ENCODE assay signal across 1 cellular context in genomic region chr12:46492471-46493351, GRCh38.
TF ChIP-seq lines count a peak whose summit lies in the region.

No MANE protein-coding gene starts in this region.

TF ChIP-seq in HepG2, 621 proteins besides CTCF, POLR2A, EP300 and RAD21 (continued from another document and continues in another):
- TF ChIP-seq ELK4 (CRISPR knock-in tag; IDR thresholded peaks at IDR 0.05; ENCODE audit: borderline replicate concordance) (no peak), SP140L (CRISPR knock-in tag; IDR thresholded peaks at IDR 0.05; ENCODE audit: borderline replicate concordance) (no peak), ARNT (IDR thresholded peaks at IDR 0.05) (no peak), TBX3 (IDR thresholded peaks at IDR 0.05; ENCODE audit: borderline replicate concordance) (peak; percentile 89), RARG (CRISPR knock-in tag; IDR thresholded peaks at IDR 0.05; ENCODE audit: low read depth) (no peak), RNF2 (conservative IDR thresholded peaks at IDR 0.05; ENCODE audit: low read depth) (no peak), SRY (CRISPR knock-in tag; IDR thresholded peaks at IDR 0.05) (no peak), PAX8 (CRISPR knock-in tag; IDR thresholded peaks at IDR 0.05; ENCODE audit: borderline replicate concordance) (no peak), KDM5B (CRISPR knock-in tag; IDR thresholded peaks at IDR 0.05; ENCODE audit: borderline replicate concordance) (no peak), RFX1 (IDR thresholded peaks at IDR 0.05) (no peak), ZNF180 (CRISPR knock-in tag; IDR thresholded peaks at IDR 0.05; ENCODE audit: borderline replicate concordance, low read depth) (no peak), GABPA (IDR thresholded peaks at IDR 0.05; ENCODE audit: low read depth, low read length) (no peak), GABPA (CRISPR knock-in tag; IDR thresholded peaks at IDR 0.05; ENCODE audit: low read depth) (peak; percentile 65), SAFB2 (CRISPR knock-in tag; IDR thresholded peaks at IDR 0.05; ENCODE audit: borderline replicate concordance, low read depth) (no peak; the same call in 1 of the 2 replicates), ZNF777 (CRISPR knock-in tag; IDR thresholded peaks at IDR 0.05) (no peak), MXI1 (IDR thresholded peaks at IDR 0.05; ENCODE audit: borderline replicate concordance, low read depth, low read length) (no peak), ZNF34 (CRISPR knock-in tag; IDR thresholded peaks at IDR 0.05; ENCODE audit: borderline replicate concordance) (no peak), SYNCRIP (IDR thresholded peaks at IDR 0.05; ENCODE audit: insufficient read depth, low read depth, low read length) (no peak), SETDB1 (CRISPR knock-in tag; IDR thresholded peaks at IDR 0.05; ENCODE audit: borderline replicate concordance) (no peak), ZNF879 (CRISPR knock-in tag; IDR thresholded peaks at IDR 0.05) (no peak), ZFY (CRISPR knock-in tag; IDR thresholded peaks at IDR 0.05) (no peak), SIX4 (CRISPR knock-in tag; IDR thresholded peaks at IDR 0.05) (peak; percentile 83), TEAD3 (CRISPR knock-in tag; optimal IDR thresholded peaks at IDR 0.05; ENCODE audit: borderline replicate concordance) (peak; percentile 99), ZNF333 (CRISPR knock-in tag; IDR thresholded peaks at IDR 0.05; ENCODE audit: borderline replicate concordance) (no peak), PLSCR1 (CRISPR knock-in tag; IDR thresholded peaks at IDR 0.05; ENCODE audit: borderline replicate concordance) (no peak), ZNF724P (CRISPR knock-in tag; IDR thresholded peaks at IDR 0.05; ENCODE audit: borderline replicate concordance) (no peak), KMT2B (CRISPR knock-in tag; IDR thresholded peaks at IDR 0.05) (0 out of 2 replicates have a peak, but pooled peaks have one; percentile 34), ZNF768 (CRISPR knock-in tag; IDR thresholded peaks at IDR 0.05) (no peak), FOXK2 (IDR thresholded peaks at IDR 0.05) (peak; percentile 98), TSC22D2 (CRISPR knock-in tag; IDR thresholded peaks at IDR 0.05; ENCODE audit: borderline replicate concordance) (no peak), HNRNPK (IDR thresholded peaks at IDR 0.05; ENCODE audit: low read depth, low read length, poor library complexity, severe bottlenecking) (no peak), ZZZ3 (CRISPR knock-in tag; IDR thresholded peaks at IDR 0.05; ENCODE audit: borderline replicate concordance) (no peak), TFE3 (CRISPR knock-in tag; IDR thresholded peaks at IDR 0.05) (peak; percentile 91), CCDC6 (CRISPR knock-in tag; IDR thresholded peaks at IDR 0.05) (no peak), NR0B2 (CRISPR knock-in tag; IDR thresholded peaks at IDR 0.05) (no peak), SP5 (CRISPR knock-in tag; IDR thresholded peaks at IDR 0.05; ENCODE audit: borderline replicate concordance, low read depth) (peak; percentile 82), RERE (CRISPR knock-in tag; IDR thresholded peaks at IDR 0.05; ENCODE audit: low read depth) (peak; percentile 94), ELF4 (CRISPR knock-in tag; IDR thresholded peaks at IDR 0.05; ENCODE audit: borderline replicate concordance) (no peak), KAT7 (CRISPR knock-in tag; IDR thresholded peaks at IDR 0.05; ENCODE audit: borderline replicate concordance) (no peak), HES4 (CRISPR knock-in tag; IDR thresholded peaks at IDR 0.05; ENCODE audit: borderline replicate concordance) (no peak), ZSCAN29 (CRISPR knock-in tag; conservative IDR thresholded peaks at IDR 0.05) (peak; percentile 94; the same call in 1 of the 2 replicates), ZNF501 (CRISPR knock-in tag; IDR thresholded peaks at IDR 0.05) (no peak), POGK (CRISPR knock-in tag; conservative IDR thresholded peaks at IDR 0.05) (peak; percentile 75), MAZ (IDR thresholded peaks at IDR 0.05; ENCODE audit: borderline replicate concordance, low read depth, low read length) (no peak), MAZ (CRISPR knock-in tag; IDR thresholded peaks at IDR 0.05; ENCODE audit: low read depth) (no peak), TP53 (CRISPR knock-in tag; conservative IDR thresholded peaks at IDR 0.05) (peak; percentile 82), ZNF484 (CRISPR knock-in tag; IDR thresholded peaks at IDR 0.05; ENCODE audit: borderline replicate concordance, low read depth) (no peak), FOXC1 (CRISPR knock-in tag; IDR thresholded peaks at IDR 0.05; ENCODE audit: borderline replicate concordance) (no peak), ZNF816 (CRISPR knock-in tag; IDR thresholded peaks at IDR 0.05; ENCODE audit: borderline replicate concordance) (no peak), REXO4 (CRISPR knock-in tag; IDR thresholded peaks at IDR 0.05; ENCODE audit: borderline replicate concordance) (no peak)
- TF ChIP-seq, protein P1, sequence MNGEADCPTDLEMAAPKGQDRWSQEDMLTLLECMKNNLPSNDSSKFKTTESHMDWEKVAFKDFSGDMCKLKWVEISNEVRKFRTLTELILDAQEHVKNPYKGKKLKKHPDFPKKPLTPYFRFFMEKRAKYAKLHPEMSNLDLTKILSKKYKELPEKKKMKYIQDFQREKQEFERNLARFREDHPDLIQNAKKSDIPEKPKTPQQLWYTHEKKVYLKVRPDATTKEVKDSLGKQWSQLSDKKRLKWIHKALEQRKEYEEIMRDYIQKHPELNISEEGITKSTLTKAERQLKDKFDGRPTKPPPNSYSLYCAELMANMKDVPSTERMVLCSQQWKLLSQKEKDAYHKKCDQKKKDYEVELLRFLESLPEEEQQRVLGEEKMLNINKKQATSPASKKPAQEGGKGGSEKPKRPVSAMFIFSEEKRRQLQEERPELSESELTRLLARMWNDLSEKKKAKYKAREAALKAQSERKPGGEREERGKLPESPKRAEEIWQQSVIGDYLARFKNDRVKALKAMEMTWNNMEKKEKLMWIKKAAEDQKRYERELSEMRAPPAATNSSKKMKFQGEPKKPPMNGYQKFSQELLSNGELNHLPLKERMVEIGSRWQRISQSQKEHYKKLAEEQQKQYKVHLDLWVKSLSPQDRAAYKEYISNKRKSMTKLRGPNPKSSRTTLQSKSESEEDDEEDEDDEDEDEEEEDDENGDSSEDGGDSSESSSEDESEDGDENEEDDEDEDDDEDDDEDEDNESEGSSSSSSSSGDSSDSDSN (CRISPR knock-in tag; IDR thresholded peaks at IDR 0.05) = no peak
- TF ChIP-seq, protein P2, sequence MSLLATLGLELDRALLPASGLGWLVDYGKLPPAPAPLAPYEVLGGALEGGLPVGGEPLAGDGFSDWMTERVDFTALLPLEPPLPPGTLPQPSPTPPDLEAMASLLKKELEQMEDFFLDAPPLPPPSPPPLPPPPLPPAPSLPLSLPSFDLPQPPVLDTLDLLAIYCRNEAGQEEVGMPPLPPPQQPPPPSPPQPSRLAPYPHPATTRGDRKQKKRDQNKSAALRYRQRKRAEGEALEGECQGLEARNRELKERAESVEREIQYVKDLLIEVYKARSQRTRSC (CRISPR knock-in tag; IDR thresholded peaks at IDR 0.05; ENCODE audit: low read depth) = no peak
- TF ChIP-seq, protein P3, sequence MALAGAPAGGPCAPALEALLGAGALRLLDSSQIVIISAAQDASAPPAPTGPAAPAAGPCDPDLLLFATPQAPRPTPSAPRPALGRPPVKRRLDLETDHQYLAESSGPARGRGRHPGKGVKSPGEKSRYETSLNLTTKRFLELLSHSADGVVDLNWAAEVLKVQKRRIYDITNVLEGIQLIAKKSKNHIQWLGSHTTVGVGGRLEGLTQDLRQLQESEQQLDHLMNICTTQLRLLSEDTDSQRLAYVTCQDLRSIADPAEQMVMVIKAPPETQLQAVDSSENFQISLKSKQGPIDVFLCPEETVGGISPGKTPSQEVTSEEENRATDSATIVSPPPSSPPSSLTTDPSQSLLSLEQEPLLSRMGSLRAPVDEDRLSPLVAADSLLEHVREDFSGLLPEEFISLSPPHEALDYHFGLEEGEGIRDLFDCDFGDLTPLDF (CRISPR knock-in tag; IDR thresholded peaks at IDR 0.05) = no peak
- TF ChIP-seq, protein P4, sequence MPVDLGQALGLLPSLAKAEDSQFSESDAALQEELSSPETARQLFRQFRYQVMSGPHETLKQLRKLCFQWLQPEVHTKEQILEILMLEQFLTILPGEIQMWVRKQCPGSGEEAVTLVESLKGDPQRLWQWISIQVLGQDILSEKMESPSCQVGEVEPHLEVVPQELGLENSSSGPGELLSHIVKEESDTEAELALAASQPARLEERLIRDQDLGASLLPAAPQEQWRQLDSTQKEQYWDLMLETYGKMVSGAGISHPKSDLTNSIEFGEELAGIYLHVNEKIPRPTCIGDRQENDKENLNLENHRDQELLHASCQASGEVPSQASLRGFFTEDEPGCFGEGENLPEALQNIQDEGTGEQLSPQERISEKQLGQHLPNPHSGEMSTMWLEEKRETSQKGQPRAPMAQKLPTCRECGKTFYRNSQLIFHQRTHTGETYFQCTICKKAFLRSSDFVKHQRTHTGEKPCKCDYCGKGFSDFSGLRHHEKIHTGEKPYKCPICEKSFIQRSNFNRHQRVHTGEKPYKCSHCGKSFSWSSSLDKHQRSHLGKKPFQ (CRISPR knock-in tag; IDR thresholded peaks at IDR 0.05; ENCODE audit: insufficient replicate concordance) = peak; percentile 16
